Comparison of ENCODE assay signal across 15 cellular contexts in genomic region chr15:74892313-74892712, GRCh38. TPM values are rescaled to one million over a fixed set of nuclear protein-coding genes. Genes with fewer than 3 reads are reported as not detected.
DNase-seq lines count a peak whose midpoint lies in the region; ATAC-seq and TF ChIP-seq lines count a peak whose summit lies in the region.
"Had no signal": no experiment of that assay in that cellular context is flagged by ENCODE, and none has a peak within 500 bp of the region (broad histone marks: within the 10 kb centered on the region; RNA-seq: fewer than 3 reads in every experiment).

No MANE protein-coding gene starts in this region.

- H3K4me3 ChIP-seq in MM.1S (ENCODE audit: low read length): no peak overlapping the region
- H3K4me3 ChIP-seq in colonic mucosa: no peak overlapping the region
- H3K4me3 ChIP-seq in neuronal stem cell (ENCODE audit: low read length in 2 of 2): no peak overlapping the region
- no peak overlapping the region for H3K4me3 ChIP-seq in uterus
- H3K4me3 ChIP-seq: tibial artery had no signal

- H3K4me3 Mint-ChIP-seq in activated CD8-positive, alpha-beta memory T cell treated with anti-CD3 and anti-CD28 coated beads, Interleukin-2, amount 10 ng/mL, durations not matched to agents 7 days and 5 days: no peak overlapping the region
- no peak overlapping the region for H3K4me3 Mint-ChIP-seq in glutamatergic neuron (ENCODE audit: unreplicated experiment)

- H3K14ac ChIP-seq in neuronal stem cell (ENCODE audit: low read length): no peak overlapping the region

- peaks cover 33% of the 10 kb centered on the region for H3K36me3 Mint-ChIP-seq in activated CD8-positive, alpha-beta memory T cell treated with anti-CD3 and anti-CD28 coated beads, Interleukin-2, amount 10 ng/mL, durations not matched to agents 7 days and 5 days
- no peaks in the 10 kb centered on the region for H3K36me3 Mint-ChIP-seq in glutamatergic neuron (ENCODE audit: unreplicated experiment)

- H4K91ac ChIP-seq in neuronal stem cell (ENCODE audit: low read depth, low read length, poor library complexity): no peak overlapping the region

- no peaks in the 10 kb centered on the region for H3K79me1 ChIP-seq in neuronal stem cell (ENCODE audit: low read depth, low read length)

- H3K27ac Mint-ChIP-seq in activated CD8-positive, alpha-beta memory T cell treated with anti-CD3 and anti-CD28 coated beads, Interleukin-2, amount 10 ng/mL, durations not matched to agents 7 days and 5 days: peak overlapping the region; percentile 94
- no peak overlapping the region for H3K27ac Mint-ChIP-seq in glutamatergic neuron (ENCODE audit: unreplicated experiment)
- H3K27ac Mint-ChIP-seq: H9 had no signal

- H3F3A ChIP-seq in MM.1S (ENCODE audit: insufficient read depth, low read length): no peaks in the 10 kb centered on the region

- DNase-seq in activated CD8-positive, alpha-beta memory T cell treated with anti-CD3 and anti-CD28 coated beads, Interleukin-2, amount 10 ng/mL, durations not matched to agents 7 days and 5 days: no peak
- DNase-seq in activated CD8-positive, alpha-beta memory T cell treated with anti-CD3 and anti-CD28 coated beads for 24 hours: no peak
- DNase-seq in MM.1S: no peak
- peak; percentile 53 for DNase-seq in colonic mucosa
- no peak for DNase-seq in neuronal stem cell (ENCODE audit: low spot score)
- no peak for DNase-seq in glutamatergic neuron
- no peak for DNase-seq in AG20443 (ENCODE audit: low spot score)
- no peak for DNase-seq in uterus
- DNase-seq: activated CD4-positive, alpha-beta T cell treated with anti-CD3 and anti-CD28 coated beads, Interleukin-2, amount 50 U/mL, for 1 hour; H9; tibial artery had no signal

- no peak overlapping the region for H2AFZ ChIP-seq in MM.1S (ENCODE audit: low read length)
- no peak overlapping the region for H2AFZ ChIP-seq in neuronal stem cell (ENCODE audit: low read length)
- H2AFZ ChIP-seq: parathyroid adenoma had no signal

- peaks cover 9% of the 10 kb centered on the region; the same call in 1 of the 2 replicates for H3K79me2 ChIP-seq in MM.1S (ENCODE audit: low read length)
- H3K79me2 ChIP-seq: parathyroid adenoma had no signal

- CTCF ChIA-PET in activated CD8-positive, alpha-beta memory T cell treated with anti-CD3 and anti-CD28 coated beads, Interleukin-2, amount 10 ng/mL, durations not matched to agents 7 days and 5 days (lab: Charles Lee): interaction anchor here (1.5 to 6.1 kb wide), 3 partner anchors 8 to 15 kb away, joined by 3 to 43 read pairs (median 4); partner anchors contain the start of gene FAM219B

- intact Hi-C loops in colonic mucosa (cut with DNase I) (no loop called here), uterus (cut with DNase I; ENCODE audit: low total_unique reads) (no loop called here)

- H2BK15ac ChIP-seq in neuronal stem cell (ENCODE audit: low read length): no peak overlapping the region

- H3K9ac ChIP-seq in MM.1S (ENCODE audit: low read length) (no peak overlapping the region), colonic mucosa (ENCODE audit: low read depth in 2 of 2, low read length in 2 of 2) (peak overlapping the region; percentile 18 to 51), neuronal stem cell (ENCODE audit: low read depth, low read length, poor library complexity) (no peak overlapping the region)
- H3K9ac ChIP-seq: parathyroid adenoma had no signal

- no peaks in the 10 kb centered on the region for H3K9me3 Mint-ChIP-seq in activated CD8-positive, alpha-beta memory T cell treated with anti-CD3 and anti-CD28 coated beads, Interleukin-2, amount 10 ng/mL, durations not matched to agents 7 days and 5 days (ENCODE audit: low read depth)
- H3K9me3 Mint-ChIP-seq in glutamatergic neuron (ENCODE audit: unreplicated experiment): peaks cover 4% of the 10 kb centered on the region
- H3K9me3 Mint-ChIP-seq: activated naive CD4-positive, alpha-beta T cell treated with anti-CD3 and anti-CD28 coated beads, Interleukin-2, amount 50 U/mL, for 24 hours; H9; memory B cell had no signal

- no peak for TF ChIP-seq CTCF in MM.1S (IDR thresholded peaks at IDR 0.05; ENCODE audit: low read length)
- no peak for TF ChIP-seq CTCF in colonic mucosa (IDR thresholded peaks at IDR 0.05)
- no peak for TF ChIP-seq CTCF in glutamatergic neuron (IDR thresholded peaks at IDR 0.05; ENCODE audit: partially characterized antibody, unreplicated experiment)
- TF ChIP-seq CTCF in uterus (IDR thresholded peaks at IDR 0.05): no peak

- H2AK5ac ChIP-seq in neuronal stem cell (ENCODE audit: low read depth, low read length): no peak overlapping the region

- no peaks in the 10 kb centered on the region for H4K20me1 ChIP-seq in MM.1S (ENCODE audit: insufficient read depth, low read length)

- H4K8ac ChIP-seq in neuronal stem cell (ENCODE audit: low read depth, low read length): no peak overlapping the region

- H3K27ac ChIP-seq in MM.1S (ENCODE audit: low read length) (peak overlapping the region; percentile 53; the same call in 1 of the 2 replicates), colonic mucosa (peak overlapping the region; percentile 74), neuronal stem cell (replicated peaks; ENCODE audit: low read length) (no peak overlapping the region), uterus (no peak overlapping the region)
- H3K27ac ChIP-seq: HL-60, parathyroid adenoma, tibial artery had no signal

- H3K4ac ChIP-seq in neuronal stem cell (ENCODE audit: low read length): no peak overlapping the region

- H3K18ac ChIP-seq in neuronal stem cell (ENCODE audit: low read length): no peak overlapping the region

- H3K4me1 Mint-ChIP-seq in activated CD8-positive, alpha-beta memory T cell treated with anti-CD3 and anti-CD28 coated beads, Interleukin-2, amount 10 ng/mL, durations not matched to agents 7 days and 5 days: peaks cover 49% of the 10 kb centered on the region
- peaks cover 6% of the 10 kb centered on the region for H3K4me1 Mint-ChIP-seq in glutamatergic neuron (ENCODE audit: low read depth, unreplicated experiment)

- no peak for TF ChIP-seq POLR2A in uterus (IDR thresholded peaks at IDR 0.05)

- peak overlapping the region; percentile 37 for H3K23ac ChIP-seq in neuronal stem cell (ENCODE audit: low read depth, low read length, poor library complexity)

- no peaks in the 10 kb centered on the region for H3K27me3 Mint-ChIP-seq in activated CD8-positive, alpha-beta memory T cell treated with anti-CD3 and anti-CD28 coated beads, Interleukin-2, amount 10 ng/mL, durations not matched to agents 7 days and 5 days
- H3K27me3 Mint-ChIP-seq in glutamatergic neuron (ENCODE audit: unreplicated experiment): peaks cover 2% of the 10 kb centered on the region
- H3K27me3 Mint-ChIP-seq: activated naive CD4-positive, alpha-beta T cell treated with anti-CD3 and anti-CD28 coated beads, Interleukin-2, amount 50 U/mL, for 24 hours; memory B cell had no signal

- H3K4me1 ChIP-seq in MM.1S (ENCODE audit: low read length) (peaks cover 26% of the 10 kb centered on the region), colonic mucosa (peaks cover 4% of the 10 kb centered on the region), neuronal stem cell (ENCODE audit: control insufficient read depth in 2 of 2, insufficient read depth in 1 of 2, low read depth in 1 of 2, low read length in 2 of 2) (peaks cover 7% of the 10 kb centered on the region in 2 donors), uterus (peaks cover 0 to 11% of the 10 kb centered on the region in 2 donors)
- H3K4me1 ChIP-seq: parathyroid adenoma had no signal

- no peaks in the 10 kb centered on the region for H3K27me3 ChIP-seq in MM.1S (replicated peaks; ENCODE audit: insufficient read depth, low read length)
- H3K27me3 ChIP-seq in colonic mucosa: no peaks in the 10 kb centered on the region
- no peaks in the 10 kb centered on the region for H3K27me3 ChIP-seq in neuronal stem cell (ENCODE audit: control insufficient read depth in 3 of 3, insufficient read depth in 3 of 3, low read depth in 1 of 3, low read length in 3 of 3)
- no peaks in the 10 kb centered on the region for H3K27me3 ChIP-seq in uterus
- H3K27me3 ChIP-seq: tibial artery had no signal

- ATAC-seq in activated CD8-positive, alpha-beta memory T cell treated with anti-CD3 and anti-CD28 coated beads, Interleukin-2, amount 10 ng/mL, durations not matched to agents 7 days and 5 days: no peak

- no peak overlapping the region for H2BK5ac ChIP-seq in neuronal stem cell (ENCODE audit: low read length)

- H3K9me2 ChIP-seq in MM.1S (replicated peaks; ENCODE audit: insufficient read depth, low read length): no peaks in the 10 kb centered on the region

- no peak overlapping the region for H2BK12ac ChIP-seq in neuronal stem cell (ENCODE audit: low read length)

- H3K36me3 ChIP-seq in MM.1S (replicated peaks; ENCODE audit: insufficient read depth, low read length): no peaks in the 10 kb centered on the region
- no peaks in the 10 kb centered on the region for H3K36me3 ChIP-seq in colonic mucosa
- peaks cover 30 to 48% of the 10 kb centered on the region in 2 donors for H3K36me3 ChIP-seq in neuronal stem cell (replicated peaks in 1 of 2; ENCODE audit: control insufficient read depth in 2 of 2, insufficient read depth in 2 of 2, low read length in 2 of 2)
- H3K36me3 ChIP-seq in uterus: no peaks in the 10 kb centered on the region

- no CpG with 5 or more reads among the region's 3 CpGs for whole genome bisulfite sequencing in neuronal stem cell (ENCODE audit: extremely low coverage in 2 of 2, insufficient read length in 2 of 2, insufficient replicate concordance in 1 of 2), 2 donors

- H3K4me2 ChIP-seq in MM.1S (ENCODE audit: low read depth, low read length) (no peak overlapping the region), neuronal stem cell (ENCODE audit: insufficient read depth, low read length, poor library complexity, severe bottlenecking) (no peak overlapping the region)

- no peak overlapping the region for H2BK120ac ChIP-seq in neuronal stem cell (ENCODE audit: low read depth, low read length)

- H3K9me3 ChIP-seq in MM.1S (replicated peaks; ENCODE audit: insufficient read depth, low read length): no peaks in the 10 kb centered on the region
- H3K9me3 ChIP-seq in colonic mucosa: no peaks in the 10 kb centered on the region
- no peaks in the 10 kb centered on the region for H3K9me3 ChIP-seq in neuronal stem cell (replicated peaks in 1 of 2; ENCODE audit: control insufficient read depth in 2 of 2, insufficient read depth in 1 of 2, low read depth in 1 of 2, low read length in 2 of 2)
- no peaks in the 10 kb centered on the region for H3K9me3 ChIP-seq in uterus
- H3K9me3 ChIP-seq: tibial artery had no signal

RNA-seq across cellular contexts. Expression of gene MPI, which starts 2.5 kb away (rescaled TPM):
- 10 to 100 TPM; 52.8 to 59.0 TPM for total RNA-seq in activated CD8-positive, alpha-beta memory T cell treated with anti-CD3 and anti-CD28 coated beads, Interleukin-2, amount 10 ng/mL, durations not matched to agents 7 days and 5 days
- 10 to 100 TPM; 50.7 to 68.0 TPM for total RNA-seq in colonic mucosa
- 30.2 TPM for polyA plus RNA-seq in neuronal stem cell (2013, experiment 1 of 2)
- 33.1 TPM for polyA plus RNA-seq in neuronal stem cell (2013, experiment 2 of 2)
- 33.1 TPM for total RNA-seq in glutamatergic neuron (ENCODE audit: unreplicated experiment)
- total RNA-seq in uterus: 10 to 100 TPM; 28.8 to 73.3 (median 33.7) TPM

RNA-seq across cellular contexts. Expression of gene FAM219B, which starts 14.3 kb away (rescaled TPM):
- total RNA-seq in activated CD8-positive, alpha-beta memory T cell treated with anti-CD3 and anti-CD28 coated beads, Interleukin-2, amount 10 ng/mL, durations not matched to agents 7 days and 5 days: 100 to 1,000 TPM in 1 of 2 experiments, 10 to 100 TPM in 1; 95.2 to 119 TPM
- total RNA-seq in colonic mucosa: 10 to 100 TPM; 44.7 to 54.2 TPM
- polyA plus RNA-seq in neuronal stem cell (2013, experiment 1 of 2): 63.9 TPM
- polyA plus RNA-seq in neuronal stem cell (2013, experiment 2 of 2): 61.0 TPM
- total RNA-seq in glutamatergic neuron (ENCODE audit: unreplicated experiment): 171 TPM
- total RNA-seq in uterus: 100 to 1,000 TPM in 2 of 4 donors, 10 to 100 TPM in 2; 32.9 to 343 (median 86.5) TPM

RNA-seq across cellular contexts. Expression of gene SCAMP2, which starts 19.1 kb away (rescaled TPM):
- total RNA-seq in activated CD8-positive, alpha-beta memory T cell treated with anti-CD3 and anti-CD28 coated beads, Interleukin-2, amount 10 ng/mL, durations not matched to agents 7 days and 5 days: 100 to 1,000 TPM; 108 to 115 TPM
- 100 to 1,000 TPM; 152 to 204 TPM for total RNA-seq in colonic mucosa
- polyA plus RNA-seq in neuronal stem cell (2013, experiment 1 of 2): 40.9 TPM
- 46.5 TPM for polyA plus RNA-seq in neuronal stem cell (2013, experiment 2 of 2)
- total RNA-seq in glutamatergic neuron (ENCODE audit: unreplicated experiment): 35.6 TPM
- total RNA-seq in uterus: 10 to 100 TPM; 15.9 to 67.5 (median 33.0) TPM

RNA-seq across cellular contexts. Expression of gene COX5A, which starts 45.6 kb away (rescaled TPM):
- 100 to 1,000 TPM; 322 to 326 TPM for total RNA-seq in activated CD8-positive, alpha-beta memory T cell treated with anti-CD3 and anti-CD28 coated beads, Interleukin-2, amount 10 ng/mL, durations not matched to agents 7 days and 5 days
- total RNA-seq in colonic mucosa: 100 to 1,000 TPM; 563 to 623 TPM
- 306 TPM for polyA plus RNA-seq in neuronal stem cell (2013, experiment 1 of 2)
- polyA plus RNA-seq in neuronal stem cell (2013, experiment 2 of 2): 291 TPM
- total RNA-seq in glutamatergic neuron (ENCODE audit: unreplicated experiment): 219 TPM
- 10 to 100 TPM in 3 of 4 donors, 1 to 10 TPM in 1; 9.0 to 84.1 (median 46.6) TPM for total RNA-seq in uterus

RNA-seq across cellular contexts. Expression of gene ULK3, which starts 49.4 kb away (rescaled TPM):
- total RNA-seq in activated CD8-positive, alpha-beta memory T cell treated with anti-CD3 and anti-CD28 coated beads, Interleukin-2, amount 10 ng/mL, durations not matched to agents 7 days and 5 days: 10 to 100 TPM; 48.5 to 58.6 TPM
- total RNA-seq in colonic mucosa: 10 to 100 TPM; 45.6 to 50.7 TPM
- polyA plus RNA-seq in neuronal stem cell (2013, experiment 1 of 2): 16.2 TPM
- 15.9 TPM for polyA plus RNA-seq in neuronal stem cell (2013, experiment 2 of 2)
- total RNA-seq in glutamatergic neuron (ENCODE audit: unreplicated experiment): 46.5 TPM
- total RNA-seq in uterus: 100 to 1,000 TPM in 1 of 4 donors, 10 to 100 TPM in 3; 29.0 to 105 (median 41.2) TPM

Comparison
In these comparisons a context has a peak if more than half of its experiments do, and no peak if none do; other contexts are left out.
1. H3K27ac ChIP-seq: peak in MM.1S (single experiment) and colonic mucosa (single experiment); none in neuronal stem cell (single experiment) and uterus (0 of 2).
2. H3K9ac ChIP-seq: peak in colonic mucosa (2 of 2); none in MM.1S (single experiment) and neuronal stem cell (single experiment).